In the genomic region with DNA sequence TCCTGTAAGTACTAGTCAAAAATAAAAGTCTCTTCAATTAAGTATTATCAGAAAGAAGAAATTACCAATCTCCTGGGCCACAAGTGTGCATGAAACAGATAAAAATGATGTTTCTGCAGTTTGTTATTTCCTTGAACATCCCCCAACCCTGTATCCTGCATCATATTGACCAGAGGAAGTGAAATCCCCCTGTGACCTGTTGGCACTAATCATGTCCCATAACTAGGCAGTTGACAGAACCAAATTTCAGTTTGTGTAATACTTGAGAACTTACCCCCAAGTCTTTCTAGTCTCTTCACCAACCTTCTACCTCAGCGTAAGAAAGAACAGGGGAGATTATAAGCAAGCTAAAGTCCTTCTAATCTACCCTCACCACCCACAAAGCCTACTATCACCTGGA, we compare ENCODE assay signal across 1 cellular context.
TF ChIP-seq lines count a peak whose summit lies in the region.

No MANE protein-coding gene starts in this region.

TF ChIP-seq in GM23338, 12 proteins besides CTCF, POLR2A, EP300 and RAD21 (continued from another document):
- TF ChIP-seq, protein P1, sequence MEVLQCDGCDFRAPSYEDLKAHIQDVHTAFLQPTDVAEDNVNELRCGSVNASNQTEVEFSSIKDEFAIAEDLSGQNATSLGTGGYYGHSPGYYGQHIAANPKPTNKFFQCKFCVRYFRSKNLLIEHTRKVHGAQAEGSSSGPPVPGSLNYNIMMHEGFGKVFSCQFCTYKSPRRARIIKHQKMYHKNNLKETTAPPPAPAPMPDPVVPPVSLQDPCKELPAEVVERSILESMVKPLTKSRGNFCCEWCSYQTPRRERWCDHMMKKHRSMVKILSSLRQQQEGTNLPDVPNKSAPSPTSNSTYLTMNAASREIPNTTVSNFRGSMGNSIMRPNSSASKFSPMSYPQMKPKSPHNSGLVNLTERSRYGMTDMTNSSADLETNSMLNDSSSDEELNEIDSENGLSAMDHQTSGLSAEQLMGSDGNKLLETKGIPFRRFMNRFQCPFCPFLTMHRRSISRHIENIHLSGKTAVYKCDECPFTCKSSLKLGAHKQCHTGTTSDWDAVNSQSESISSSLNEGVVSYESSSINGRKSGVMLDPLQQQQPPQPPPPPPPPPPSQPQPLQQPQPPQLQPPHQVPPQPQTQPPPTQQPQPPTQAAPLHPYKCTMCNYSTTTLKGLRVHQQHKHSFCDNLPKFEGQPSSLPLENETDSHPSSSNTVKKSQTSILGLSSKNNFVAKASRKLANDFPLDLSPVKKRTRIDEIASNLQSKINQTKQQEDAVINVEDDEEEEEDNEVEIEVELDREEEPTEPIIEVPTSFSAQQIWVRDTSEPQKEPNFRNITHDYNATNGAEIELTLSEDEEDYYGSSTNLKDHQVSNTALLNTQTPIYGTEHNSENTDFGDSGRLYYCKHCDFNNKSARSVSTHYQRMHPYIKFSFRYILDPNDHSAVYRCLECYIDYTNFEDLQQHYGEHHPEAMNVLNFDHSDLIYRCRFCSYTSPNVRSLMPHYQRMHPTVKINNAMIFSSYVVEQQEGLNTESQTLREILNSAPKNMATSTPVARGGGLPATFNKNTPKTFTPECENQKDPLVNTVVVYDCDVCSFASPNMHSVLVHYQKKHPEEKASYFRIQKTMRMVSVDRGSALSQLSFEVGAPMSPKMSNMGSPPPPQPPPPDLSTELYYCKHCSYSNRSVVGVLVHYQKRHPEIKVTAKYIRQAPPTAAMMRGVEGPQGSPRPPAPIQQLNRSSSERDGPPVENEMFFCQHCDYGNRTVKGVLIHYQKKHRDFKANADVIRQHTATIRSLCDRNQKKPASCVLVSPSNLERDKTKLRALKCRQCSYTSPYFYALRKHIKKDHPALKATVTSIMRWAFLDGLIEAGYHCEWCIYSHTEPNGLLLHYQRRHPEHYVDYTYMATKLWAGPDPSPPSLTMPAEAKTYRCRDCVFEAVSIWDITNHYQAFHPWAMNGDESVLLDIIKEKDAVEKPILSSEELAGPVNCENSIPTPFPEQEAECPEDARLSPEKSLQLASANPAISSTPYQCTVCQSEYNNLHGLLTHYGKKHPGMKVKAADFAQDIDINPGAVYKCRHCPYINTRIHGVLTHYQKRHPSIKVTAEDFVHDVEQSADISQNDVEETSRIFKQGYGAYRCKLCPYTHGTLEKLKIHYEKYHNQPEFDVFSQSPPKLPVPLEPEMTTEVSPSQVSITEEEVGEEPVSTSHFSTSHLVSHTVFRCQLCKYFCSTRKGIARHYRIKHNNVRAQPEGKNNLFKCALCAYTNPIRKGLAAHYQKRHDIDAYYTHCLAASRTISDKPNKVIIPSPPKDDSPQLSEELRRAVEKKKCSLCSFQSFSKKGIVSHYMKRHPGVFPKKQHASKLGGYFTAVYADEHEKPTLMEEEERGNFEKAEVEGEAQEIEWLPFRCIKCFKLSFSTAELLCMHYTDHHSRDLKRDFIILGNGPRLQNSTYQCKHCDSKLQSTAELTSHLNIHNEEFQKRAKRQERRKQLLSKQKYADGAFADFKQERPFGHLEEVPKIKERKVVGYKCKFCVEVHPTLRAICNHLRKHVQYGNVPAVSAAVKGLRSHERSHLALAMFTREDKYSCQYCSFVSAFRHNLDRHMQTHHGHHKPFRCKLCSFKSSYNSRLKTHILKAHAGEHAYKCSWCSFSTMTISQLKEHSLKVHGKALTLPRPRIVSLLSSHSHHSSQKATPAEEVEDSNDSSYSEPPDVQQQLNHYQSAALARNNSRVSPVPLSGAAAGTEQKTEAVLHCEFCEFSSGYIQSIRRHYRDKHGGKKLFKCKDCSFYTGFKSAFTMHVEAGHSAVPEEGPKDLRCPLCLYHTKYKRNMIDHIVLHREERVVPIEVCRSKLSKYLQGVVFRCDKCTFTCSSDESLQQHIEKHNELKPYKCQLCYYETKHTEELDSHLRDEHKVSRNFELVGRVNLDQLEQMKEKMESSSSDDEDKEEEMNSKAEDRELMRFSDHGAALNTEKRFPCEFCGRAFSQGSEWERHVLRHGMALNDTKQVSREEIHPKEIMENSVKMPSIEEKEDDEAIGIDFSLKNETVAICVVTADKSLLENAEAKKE (CRISPR knock-in tag; IDR thresholded peaks at IDR 0.05): no peak
- TF ChIP-seq ZNF114 (CRISPR knock-in tag; IDR thresholded peaks at IDR 0.05) (no peak), JUNB (IDR thresholded peaks at IDR 0.05; ENCODE audit: unreplicated experiment) (no peak), EZH2phosphoT487 (IDR thresholded peaks at IDR 0.05; ENCODE audit: unreplicated experiment) (no peak), STAT1 (IDR thresholded peaks at IDR 0.05; ENCODE audit: unreplicated experiment) (no peak), POLR2AphosphoS5 (IDR thresholded peaks at IDR 0.05; ENCODE audit: low read depth) (no peak)
- TF ChIP-seq, protein P2, sequence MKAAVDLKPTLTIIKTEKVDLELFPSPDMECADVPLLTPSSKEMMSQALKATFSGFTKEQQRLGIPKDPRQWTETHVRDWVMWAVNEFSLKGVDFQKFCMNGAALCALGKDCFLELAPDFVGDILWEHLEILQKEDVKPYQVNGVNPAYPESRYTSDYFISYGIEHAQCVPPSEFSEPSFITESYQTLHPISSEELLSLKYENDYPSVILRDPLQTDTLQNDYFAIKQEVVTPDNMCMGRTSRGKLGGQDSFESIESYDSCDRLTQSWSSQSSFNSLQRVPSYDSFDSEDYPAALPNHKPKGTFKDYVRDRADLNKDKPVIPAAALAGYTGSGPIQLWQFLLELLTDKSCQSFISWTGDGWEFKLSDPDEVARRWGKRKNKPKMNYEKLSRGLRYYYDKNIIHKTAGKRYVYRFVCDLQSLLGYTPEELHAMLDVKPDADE (IDR thresholded peaks at IDR 0.05): no peak
